In genomic region chr12:11546582-11547270, GRCh38 we compare ENCODE assay signal across 8 cellular contexts.
DNase-seq lines count a peak whose midpoint lies in the region; TF ChIP-seq lines count a peak whose summit lies in the region.
"Not testable (repeated sequence)": the region's sequence is repeated elsewhere in the genome, so short reads cannot be mapped to it uniquely, and the experiment has no call there.

No MANE protein-coding gene starts in this region.

- POLR2A ChIA-PET in AG04449 (lab: Yijun Ruan, JAX), result not testable (repeated sequence)

- not testable (repeated sequence) for TF ChIP-seq CTCF in AG04449 (IDR thresholded peaks at IDR 0.05; ENCODE audit: insufficient read depth, low read length, missing control alignments); epithelial cell of proximal tubule (conservative IDR thresholded peaks at IDR 0.05; ENCODE audit: low read depth, low read length)

- peak overlapping the region; percentile 52 for H3K4me3 ChIP-seq in AG04449 (ENCODE audit: low read depth, low read length)
- H3K4me3 ChIP-seq in epithelial cell of proximal tubule (ENCODE audit: low read depth, low read length), result peak overlapping the region; percentile 49

- H3K9me3 Mint-ChIP-seq in T-helper 1 cell treated with Interleukin-12 subunit alpha and Interleukin-12 subunit beta and Interleukin-4 antibody, amounts not matched to agents 30 μg/mL and 1 μg/mL, for 36 hours; activated naive CD4-positive, alpha-beta T cell treated with anti-CD3 and anti-CD28 coated beads, Interleukin-2, amount 50 U/mL, for 24 hours: not testable (repeated sequence)

- not testable (repeated sequence) for DNase-seq in AG04449 (ENCODE audit: low read depth, low spot score); epithelial cell of proximal tubule (ENCODE audit: low read depth)
- DNase-seq in G401 (ENCODE audit: low spot score) (peak; percentile 15), NCI-H1105 treated with DMSO at 0.1 percent for 48 hours (lab: John Stamatoyannopoulos, UW) (peak; percentile 21), lung microvascular endothelial cell (ENCODE audit: low read depth in 2 of 2) (peak; percentile 11 to 36)
- peak; percentile 5 for DNase-seq in stimulated activated CD4-positive, alpha-beta T cell treated with anti-CD3 and anti-CD28 coated beads, Interleukin-1b, Interleukin-23, amount 100 ng/mL, for 48 hours

- CTCF ChIA-PET in AG04449 (lab: Yijun Ruan, JAX), result interaction anchor here (0.7 to 2.4 kb wide), 5 partner anchors 8 to 487 kb away, joined by 3 to 12 read pairs (median 5); no protein-coding TSS in a partner anchor

- in situ Hi-C loops in G401 (cut with HindIII; ENCODE audit: low sequenced_read_pairs), result not testable (repeated sequence)

- H3K27ac Mint-ChIP-seq in T-helper 1 cell treated with Interleukin-12 subunit alpha and Interleukin-12 subunit beta and Interleukin-4 antibody, amounts not matched to agents 30 μg/mL and 1 μg/mL, for 36 hours, result peak overlapping the region; percentile 29
- H3K27ac Mint-ChIP-seq in activated naive CD4-positive, alpha-beta T cell treated with anti-CD3 and anti-CD28 coated beads, Interleukin-2, amount 50 U/mL, for 24 hours, result peak overlapping the region; percentile 68

- H3K4me3 Mint-ChIP-seq in T-helper 1 cell treated with Interleukin-12 subunit alpha and Interleukin-12 subunit beta and Interleukin-4 antibody, amounts not matched to agents 30 μg/mL and 1 μg/mL, for 36 hours, result not testable (repeated sequence)
- peak overlapping the region; percentile 78 for H3K4me3 Mint-ChIP-seq in activated naive CD4-positive, alpha-beta T cell treated with anti-CD3 and anti-CD28 coated beads, Interleukin-2, amount 50 U/mL, for 24 hours

- H3K27me3 Mint-ChIP-seq in T-helper 1 cell treated with Interleukin-12 subunit alpha and Interleukin-12 subunit beta and Interleukin-4 antibody, amounts not matched to agents 30 μg/mL and 1 μg/mL, for 36 hours (ENCODE audit: low read depth), result peaks cover 14% of the 10 kb centered on the region
- H3K27me3 Mint-ChIP-seq in activated naive CD4-positive, alpha-beta T cell treated with anti-CD3 and anti-CD28 coated beads, Interleukin-2, amount 50 U/mL, for 24 hours, result not testable (repeated sequence)

- H3K36me3 Mint-ChIP-seq in T-helper 1 cell treated with Interleukin-12 subunit alpha and Interleukin-12 subunit beta and Interleukin-4 antibody, amounts not matched to agents 30 μg/mL and 1 μg/mL, for 36 hours (ENCODE audit: low read depth); activated naive CD4-positive, alpha-beta T cell treated with anti-CD3 and anti-CD28 coated beads, Interleukin-2, amount 50 U/mL, for 24 hours: not testable (repeated sequence)

- H3K4me1 Mint-ChIP-seq in T-helper 1 cell treated with Interleukin-12 subunit alpha and Interleukin-12 subunit beta and Interleukin-4 antibody, amounts not matched to agents 30 μg/mL and 1 μg/mL, for 36 hours (ENCODE audit: low read depth), result peaks cover 26% of the 10 kb centered on the region
- peaks cover 68% of the 10 kb centered on the region for H3K4me1 Mint-ChIP-seq in activated naive CD4-positive, alpha-beta T cell treated with anti-CD3 and anti-CD28 coated beads, Interleukin-2, amount 50 U/mL, for 24 hours
